Comparison of ENCODE assay signal across 1 cellular context in genomic region chr13:39484506-39485313, GRCh38.
TF ChIP-seq lines count a peak whose summit lies in the region.

No MANE protein-coding gene starts in this region.

TF ChIP-seq in H1, 55 proteins besides CTCF, POLR2A, EP300 and RAD21:
- TF ChIP-seq RNF2 (IDR thresholded peaks at IDR 0.05; ENCODE audit: borderline replicate concordance, low read depth, low read length, missing control alignments, poor library complexity, severe bottlenecking) (no peak), BCL11A (IDR thresholded peaks at IDR 0.05; ENCODE audit: low read depth in 2 of 2, low read length in 2 of 2) (no peak), MAFK (IDR thresholded peaks at IDR 0.05; ENCODE audit: low read depth, low read length) (no peak), POU5F1 (IDR thresholded peaks at IDR 0.05; ENCODE audit: low read depth, low read length) (no peak), BACH1 (IDR thresholded peaks at IDR 0.05; ENCODE audit: low read length) (no peak), NANOG (IDR thresholded peaks at IDR 0.05; ENCODE audit: insufficient read depth, low read depth, low read length, poor library complexity, severe bottlenecking) (no peak), YY1 (IDR thresholded peaks at IDR 0.05; ENCODE audit: low read depth, low read length) (no peak)
